ENCODE assay signal across 8 cellular contexts in the genomic region with DNA sequence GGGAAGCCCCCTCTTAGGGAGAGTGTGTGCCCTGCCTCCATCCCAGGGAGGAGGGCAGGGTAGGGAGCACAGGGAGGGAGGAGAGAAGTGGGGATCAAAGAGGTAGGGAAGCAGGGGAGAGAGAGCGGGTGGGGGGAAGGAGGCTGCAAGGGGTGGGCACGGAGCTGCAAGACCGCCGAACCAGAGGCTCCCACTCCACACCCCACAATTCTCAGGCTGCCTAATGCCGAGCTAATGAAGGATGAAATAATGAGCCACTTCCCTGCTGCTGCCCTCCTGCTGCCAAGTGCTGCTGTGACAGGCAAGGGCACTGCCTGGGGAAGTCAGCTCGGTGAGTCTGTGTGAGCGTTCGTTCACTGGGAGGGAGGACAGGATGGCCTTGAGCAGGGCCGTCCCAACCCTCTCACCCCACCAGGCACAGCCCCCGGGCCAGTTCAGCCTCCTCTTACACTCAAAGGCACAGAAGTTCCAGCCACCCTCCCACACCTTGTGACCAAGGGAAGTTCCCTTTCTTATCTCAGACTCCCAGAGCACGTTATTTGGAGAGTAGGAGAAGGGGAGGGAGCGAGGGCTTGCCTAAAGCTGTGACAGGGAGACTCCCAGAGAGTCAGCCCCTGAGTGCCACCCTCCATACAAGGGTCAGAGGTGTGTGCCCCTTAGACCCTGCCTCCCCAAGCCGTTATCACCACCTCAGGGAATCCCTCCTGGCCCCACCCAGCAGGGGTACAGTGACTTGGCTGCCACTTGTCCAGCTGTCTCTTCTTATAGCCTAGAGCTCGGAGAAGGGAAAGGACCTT. TPM values are rescaled to one million over a fixed set of nuclear protein-coding genes. Genes with fewer than 3 reads are reported as not detected.
DNase-seq lines count a peak whose midpoint lies in the region; ATAC-seq, FAIRE-seq and TF ChIP-seq lines count a peak whose summit lies in the region.

No MANE protein-coding gene starts in this region.

- H3K27ac Mint-ChIP-seq in H9 (no peak overlapping the region; a peak in 1 of 7 replicates), WTC11 (no peak overlapping the region)

- no peak overlapping the region for H3K9ac ChIP-seq in H9 (ENCODE audit: extremely low read depth, insufficient read length, low read length)

- CTCF ChIA-PET in WTC11 (lab: Charles Lee) = interaction anchor here (0.5 to 7.5 kb wide), 15 partner anchors 9 to 414 kb away, joined by 3 to 74 read pairs (median 6); a partner anchor contains a TSS

- H3K56ac ChIP-seq in H9 (ENCODE audit: insufficient read length, low read depth, low read length) = no peak overlapping the region

- no peak overlapping the region for H4K8ac ChIP-seq in H9 (replicated peaks; ENCODE audit: insufficient read length, low read depth, low read length)

- no peaks in the 10 kb centered on the region for H3K9me3 ChIP-seq in H9 (ENCODE audit: control insufficient read depth, low read depth, low read length)
- H3K9me3 ChIP-seq in prostate gland = no peaks in the 10 kb centered on the region

- H3K4me1 Mint-ChIP-seq in H9 = peaks cover 25 to 32% of the 10 kb centered on the region in 2 experiments
- H3K4me1 Mint-ChIP-seq in WTC11 = peaks cover 18% of the 10 kb centered on the region

- no peak overlapping the region for H2BK15ac ChIP-seq in H9 (ENCODE audit: low read depth, low read length)

- no peak for TF ChIP-seq POLR2A in prostate gland (IDR thresholded peaks at IDR 0.05)

- H4K20me1 ChIP-seq in H9 (ENCODE audit: control insufficient read depth, insufficient read depth, insufficient read length) = no peaks in the 10 kb centered on the region

- H3K27ac ChIP-seq in H9 (ENCODE audit: insufficient read length, low read depth, low read length) (no peak overlapping the region), prostate gland (no peak overlapping the region)

- H3K4me3 Mint-ChIP-seq in H9 (peak overlapping the region; percentile 24 to 81; a peak in 4 of 5 replicates), WTC11 (peak overlapping the region; percentile 65)

- no peak overlapping the region for H3K4ac ChIP-seq in H9 (ENCODE audit: low read depth, low read length)

- no peak overlapping the region for H2AFZ ChIP-seq in H9 (ENCODE audit: low read length)

- no peak overlapping the region for H2BK120ac ChIP-seq in H9 (ENCODE audit: low read depth, low read length, poor library complexity, severe bottlenecking)

- no peak overlapping the region for H3K14ac ChIP-seq in H9 (ENCODE audit: insufficient read depth, low read length)

- TF ChIP-seq CTCF in H9 (conservative IDR thresholded peaks at IDR 0.05) (0 out of 3 replicates have a peak, but pooled peaks have one; percentile 14), WTC11 (IDR thresholded peaks at IDR 0.05) (no peak), prostate gland (IDR thresholded peaks at IDR 0.05) (no peak)

- no peak overlapping the region for H2AK5ac ChIP-seq in H9 (ENCODE audit: insufficient read length, low read length)

- H4K5ac ChIP-seq in H9 (ENCODE audit: insufficient read length, low read depth, low read length) = no peak overlapping the region

- H3K18ac ChIP-seq in H9 (ENCODE audit: insufficient read length, low read depth, low read length) = no peak overlapping the region

- DNase-seq in AML-193 (lab: John Stamatoyannopoulos, UW) (peak; percentile 64 to 74), H9 (peak; percentile 61), WTC11 (ENCODE audit: low spot score) (peak; percentile 26), iPS-NIHi7 (ENCODE audit: extremely low spot score) (peak; percentile 65), urothelium cell line (ENCODE audit: low spot score) (peak; percentile 38), C1 segment of cervical spinal cord (lab: John Stamatoyannopoulos, UW) (no peak), prostate gland (ENCODE audit: low spot score) (no peak)
- no peak for DNase-seq in stimulated activated CD8-positive, alpha-beta memory T cell treated with anti-CD3 and anti-CD28 coated beads, Interleukin-4, amount 100 ng/mL, for 48 hours

- WGBS in H9 (ENCODE audit: extremely low coverage, insufficient read length, low lambda C conversion rate) = no CpG with 5 or more reads among the region's 14 CpGs
- 37% methylated on average over 14 of the region's 14 CpGs for WGBS in prostate gland

- H3K4me1 ChIP-seq in H9 (ENCODE audit: insufficient read depth, low read length) (peaks cover 2% of the 10 kb centered on the region; the same call in 1 of the 2 replicates), prostate gland (replicated peaks) (no peaks in the 10 kb centered on the region)

- H2BK5ac ChIP-seq in H9 (ENCODE audit: insufficient read length, low read length) = no peak overlapping the region

- H3K23me2 ChIP-seq in H9 (ENCODE audit: insufficient read length, low read depth, low read length, poor library complexity, severe bottlenecking) = peaks cover 10% of the 10 kb centered on the region

- H3K79me2 ChIP-seq in H9 (ENCODE audit: insufficient read depth, low read length) = no peaks in the 10 kb centered on the region

- H3K23ac ChIP-seq in H9 (ENCODE audit: insufficient read length, low read depth, low read length) = no peak overlapping the region

- H2BK20ac ChIP-seq in H9 (ENCODE audit: low read depth, low read length, poor library complexity, severe bottlenecking) = no peak overlapping the region

- H3K9me3 Mint-ChIP-seq in H9 (no peaks in the 10 kb centered on the region), WTC11 (no peaks in the 10 kb centered on the region)

- H2BK12ac ChIP-seq in H9 (ENCODE audit: insufficient read length, low read depth, low read length) = no peak overlapping the region

- H3K36me3 Mint-ChIP-seq in H9 (ENCODE audit: insufficient read depth in 1 of 3, low read depth in 3 of 3) = no peaks in the 10 kb centered on the region; a peak in 1 of 7 replicates
- H3K36me3 Mint-ChIP-seq in WTC11 = no peaks in the 10 kb centered on the region

- no peaks in the 10 kb centered on the region for H3K27me3 ChIP-seq in H9 (ENCODE audit: insufficient read depth, low read length)
- no peaks in the 10 kb centered on the region for H3K27me3 ChIP-seq in prostate gland (replicated peaks; ENCODE audit: insufficient read depth)

- H3K27me3 Mint-ChIP-seq in H9 (ENCODE audit: low read depth) (peaks cover 16% of the 10 kb centered on the region), WTC11 (ENCODE audit: low read depth) (peaks cover 6% of the 10 kb centered on the region)

- H3K4me2 ChIP-seq in H9 (ENCODE audit: insufficient read depth, insufficient read length, low read length) = peak overlapping the region; percentile 62

- no peak overlapping the region for H3T11ph ChIP-seq in H9 (ENCODE audit: low read length)

- ATAC-seq in WTC11 = peak; percentile 55

- no peaks in the 10 kb centered on the region for H3K79me1 ChIP-seq in H9 (ENCODE audit: insufficient read depth, low read depth, low read length, poor library complexity, severe bottlenecking)

- POLR2A ChIA-PET in WTC11 (lab: Charles Lee) = interaction anchor here (0.6 to 1.9 kb wide), 2 partner anchors 12 to 21 kb away, joined by 3 to 8 read pairs; a partner anchor contains a TSS

- intact Hi-C loops in prostate gland (cut with DNase I) = no loop called here

- FAIRE-seq in urothelium cell line (lab: Jason Lieb, UNC) = no peak

- no peak overlapping the region for H4K91ac ChIP-seq in H9 (ENCODE audit: insufficient read length, low read depth, low read length)

- H3K4me3 ChIP-seq in prostate gland = no peak overlapping the region

- no peaks in the 10 kb centered on the region for H3K36me3 ChIP-seq in prostate gland

TF ChIP-seq in WTC11, 78 proteins besides CTCF, POLR2A, EP300 and RAD21:
- peak; percentile 77; the same call in 1 of the 2 replicates for TF ChIP-seq ZNF263 (CRISPR knock-in tag; IDR thresholded peaks at IDR 0.05; ENCODE audit: low read depth)
- no peak for TF ChIP-seq MXD4 (CRISPR knock-in tag; IDR thresholded peaks at IDR 0.05; ENCODE audit: borderline replicate concordance)
TF ChIP-seq in WTC11: peak in this region for 1.

RNA-seq across cellular contexts. Expression of a gene that starts 12.4 kb away (rescaled TPM):
- 8.4 and 8.8 TPM in 2 replicates for total RNA-seq in H9 (2021)
- total RNA-seq in WTC11 (2021) = 5.8 to 8.7 TPM (median 6.2 TPM) in 3 replicates
- 10 to 100 TPM in 1 of 2 donors, 1 to 10 TPM in 1; 7.3 to 12.2 TPM for total RNA-seq in prostate gland

RNA-seq across cellular contexts. Expression of a gene that starts 16.1 kb away (rescaled TPM):
- 2.0 and 2.3 TPM in 2 replicates for total RNA-seq in H9 (2021)
- total RNA-seq in WTC11 (2021) = 1.5 to 3.7 TPM (median 2.8 TPM) in 3 replicates
- 10 to 100 TPM in 1 of 2 donors, 1 to 10 TPM in 1; 5.6 to 18.7 TPM for total RNA-seq in prostate gland

RNA-seq across cellular contexts. Expression of a gene that starts 21.6 kb away (rescaled TPM):
- total RNA-seq in H9 (2021) = 83.1 and 84.3 TPM in 2 replicates
- 64.6 to 69.7 TPM (median 64.9 TPM) in 3 replicates for total RNA-seq in WTC11 (2021)
- total RNA-seq in prostate gland = 10 to 100 TPM; 52.4 to 86.9 TPM

RNA-seq across cellular contexts. Expression of a gene that starts 54.5 kb away (rescaled TPM):
- total RNA-seq in H9 (2021) (6.1 and 7.4 TPM in 2 replicates), WTC11 (2021) (5.1 to 7.0 TPM (median 6.0 TPM) in 3 replicates), prostate gland (10 to 100 TPM; 22.4 to 33.2 TPM)

Comparison
In these comparisons a context has a peak if more than half of its experiments do, and no peak if none do; other contexts are left out.
1. DNase-seq: peak in AML-193 (2 of 2), H9 (single experiment), WTC11 (single experiment), iPS-NIHi7 (single experiment) and urothelium cell line (single experiment); none in C1 segment of cervical spinal cord (0 of 14), stimulated activated CD8-positive, alpha-beta memory T cell treated with anti-CD3 and anti-CD28 coated beads, Interleukin-4, amount 100 ng/mL, for 48 hours (single experiment) and prostate gland (single experiment).